Comparison of ENCODE assay signal across 2 cellular contexts in the genomic region with DNA sequence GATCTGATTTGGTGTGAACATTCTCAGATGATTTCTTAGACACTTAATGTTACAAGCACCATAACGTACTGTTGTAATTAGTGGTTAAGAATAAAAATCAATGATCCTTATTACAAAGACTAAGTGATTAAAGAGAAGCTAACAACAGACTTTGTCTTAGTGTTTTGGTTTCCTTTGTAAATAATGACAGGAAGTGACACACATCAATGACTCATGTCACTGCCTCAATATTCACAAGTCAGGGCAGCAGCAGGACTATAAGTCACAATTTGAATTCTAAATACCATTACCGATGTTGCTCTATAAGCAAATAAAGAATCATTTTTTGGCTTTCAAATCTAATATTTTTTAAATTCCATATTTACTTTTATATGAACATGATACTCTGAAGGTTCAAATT.
TF ChIP-seq lines count a peak whose summit lies in the region.

No MANE protein-coding gene starts in this region.

TF ChIP-seq in A549, 52 proteins besides CTCF, POLR2A, EP300 and RAD21 (continued from another document):
- TF ChIP-seq REST (IDR thresholded peaks at IDR 0.05) (no peak), CEBPB (IDR thresholded peaks at IDR 0.05) (no peak)

TF ChIP-seq in WTC11, 78 proteins besides CTCF, POLR2A, EP300 and RAD21 (continued from another document):
- TF ChIP-seq, protein P1, sequence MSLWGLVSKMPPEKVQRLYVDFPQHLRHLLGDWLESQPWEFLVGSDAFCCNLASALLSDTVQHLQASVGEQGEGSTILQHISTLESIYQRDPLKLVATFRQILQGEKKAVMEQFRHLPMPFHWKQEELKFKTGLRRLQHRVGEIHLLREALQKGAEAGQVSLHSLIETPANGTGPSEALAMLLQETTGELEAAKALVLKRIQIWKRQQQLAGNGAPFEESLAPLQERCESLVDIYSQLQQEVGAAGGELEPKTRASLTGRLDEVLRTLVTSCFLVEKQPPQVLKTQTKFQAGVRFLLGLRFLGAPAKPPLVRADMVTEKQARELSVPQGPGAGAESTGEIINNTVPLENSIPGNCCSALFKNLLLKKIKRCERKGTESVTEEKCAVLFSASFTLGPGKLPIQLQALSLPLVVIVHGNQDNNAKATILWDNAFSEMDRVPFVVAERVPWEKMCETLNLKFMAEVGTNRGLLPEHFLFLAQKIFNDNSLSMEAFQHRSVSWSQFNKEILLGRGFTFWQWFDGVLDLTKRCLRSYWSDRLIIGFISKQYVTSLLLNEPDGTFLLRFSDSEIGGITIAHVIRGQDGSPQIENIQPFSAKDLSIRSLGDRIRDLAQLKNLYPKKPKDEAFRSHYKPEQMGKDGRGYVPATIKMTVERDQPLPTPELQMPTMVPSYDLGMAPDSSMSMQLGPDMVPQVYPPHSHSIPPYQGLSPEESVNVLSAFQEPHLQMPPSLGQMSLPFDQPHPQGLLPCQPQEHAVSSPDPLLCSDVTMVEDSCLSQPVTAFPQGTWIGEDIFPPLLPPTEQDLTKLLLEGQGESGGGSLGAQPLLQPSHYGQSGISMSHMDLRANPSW (CRISPR knock-in tag; conservative IDR thresholded peaks at IDR 0.05; ENCODE audit: low read depth): no peak
- no peak for TF ChIP-seq OVOL2 (CRISPR knock-in tag; IDR thresholded peaks at IDR 0.05; ENCODE audit: borderline replicate concordance)
- no peak for TF ChIP-seq ZNF281 (CRISPR knock-in tag; IDR thresholded peaks at IDR 0.05)
- no peak for TF ChIP-seq PRDM15 (CRISPR knock-in tag; IDR thresholded peaks at IDR 0.05)
- TF ChIP-seq, protein P2, sequence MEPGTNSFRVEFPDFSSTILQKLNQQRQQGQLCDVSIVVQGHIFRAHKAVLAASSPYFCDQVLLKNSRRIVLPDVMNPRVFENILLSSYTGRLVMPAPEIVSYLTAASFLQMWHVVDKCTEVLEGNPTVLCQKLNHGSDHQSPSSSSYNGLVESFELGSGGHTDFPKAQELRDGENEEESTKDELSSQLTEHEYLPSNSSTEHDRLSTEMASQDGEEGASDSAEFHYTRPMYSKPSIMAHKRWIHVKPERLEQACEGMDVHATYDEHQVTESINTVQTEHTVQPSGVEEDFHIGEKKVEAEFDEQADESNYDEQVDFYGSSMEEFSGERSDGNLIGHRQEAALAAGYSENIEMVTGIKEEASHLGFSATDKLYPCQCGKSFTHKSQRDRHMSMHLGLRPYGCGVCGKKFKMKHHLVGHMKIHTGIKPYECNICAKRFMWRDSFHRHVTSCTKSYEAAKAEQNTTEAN (CRISPR knock-in tag; IDR thresholded peaks at IDR 0.05): no peak
- no peak for TF ChIP-seq MYBL2 (CRISPR knock-in tag; IDR thresholded peaks at IDR 0.05)
- TF ChIP-seq ETV6 (CRISPR knock-in tag; IDR thresholded peaks at IDR 0.05): no peak
- TF ChIP-seq, protein P3, sequence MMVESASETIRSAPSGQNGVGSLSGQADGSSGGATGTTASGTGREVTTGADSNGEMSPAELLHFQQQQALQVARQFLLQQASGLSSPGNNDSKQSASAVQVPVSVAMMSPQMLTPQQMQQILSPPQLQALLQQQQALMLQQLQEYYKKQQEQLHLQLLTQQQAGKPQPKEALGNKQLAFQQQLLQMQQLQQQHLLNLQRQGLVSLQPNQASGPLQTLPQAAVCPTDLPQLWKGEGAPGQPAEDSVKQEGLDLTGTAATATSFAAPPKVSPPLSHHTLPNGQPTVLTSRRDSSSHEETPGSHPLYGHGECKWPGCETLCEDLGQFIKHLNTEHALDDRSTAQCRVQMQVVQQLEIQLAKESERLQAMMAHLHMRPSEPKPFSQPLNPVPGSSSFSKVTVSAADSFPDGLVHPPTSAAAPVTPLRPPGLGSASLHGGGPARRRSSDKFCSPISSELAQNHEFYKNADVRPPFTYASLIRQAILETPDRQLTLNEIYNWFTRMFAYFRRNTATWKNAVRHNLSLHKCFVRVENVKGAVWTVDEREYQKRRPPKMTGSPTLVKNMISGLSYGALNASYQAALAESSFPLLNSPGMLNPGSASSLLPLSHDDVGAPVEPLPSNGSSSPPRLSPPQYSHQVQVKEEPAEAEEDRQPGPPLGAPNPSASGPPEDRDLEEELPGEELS (CRISPR knock-in tag; IDR thresholded peaks at IDR 0.05): no peak
- TF ChIP-seq ELF4 (CRISPR knock-in tag; IDR thresholded peaks at IDR 0.05; ENCODE audit: low read depth): no peak
- no peak for TF ChIP-seq ESRRA (CRISPR knock-in tag; IDR thresholded peaks at IDR 0.05; ENCODE audit: borderline replicate concordance)
- TF ChIP-seq, protein P4, sequence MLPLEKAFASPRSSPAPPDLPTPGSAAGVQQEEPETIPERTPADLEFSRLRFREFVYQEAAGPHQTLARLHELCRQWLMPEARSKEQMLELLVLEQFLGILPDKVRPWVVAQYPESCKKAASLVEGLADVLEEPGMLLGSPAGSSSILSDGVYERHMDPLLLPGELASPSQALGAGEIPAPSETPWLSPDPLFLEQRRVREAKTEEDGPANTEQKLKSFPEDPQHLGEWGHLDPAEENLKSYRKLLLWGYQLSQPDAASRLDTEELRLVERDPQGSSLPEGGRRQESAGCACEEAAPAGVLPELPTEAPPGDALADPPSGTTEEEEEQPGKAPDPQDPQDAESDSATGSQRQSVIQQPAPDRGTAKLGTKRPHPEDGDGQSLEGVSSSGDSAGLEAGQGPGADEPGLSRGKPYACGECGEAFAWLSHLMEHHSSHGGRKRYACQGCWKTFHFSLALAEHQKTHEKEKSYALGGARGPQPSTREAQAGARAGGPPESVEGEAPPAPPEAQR (CRISPR knock-in tag; IDR thresholded peaks at IDR 0.05): no peak
- TF ChIP-seq E2F5 (CRISPR knock-in tag; IDR thresholded peaks at IDR 0.05): no peak
